ENCODE assay signal across 23 cellular contexts in genomic region chr9:108050894-108051293, GRCh38.
A peak's percentile ranks its signal among the peaks of the same experiment; 100 is the strongest.
DNase-seq lines count a peak whose midpoint lies in the region; ATAC-seq, FAIRE-seq and TF ChIP-seq lines count a peak whose summit lies in the region.
"Had no signal": no experiment of that assay in that cellular context is flagged by ENCODE, and none has a peak within 500 bp of the region (broad histone marks: within the 10 kb centered on the region; RNA-seq: fewer than 3 reads in every experiment).

No MANE protein-coding gene starts in this region.

- no peak for FAIRE-seq in A549 (lab: Jason Lieb, UNC)
- FAIRE-seq: GM12891, HTR-8/SVneo had no signal

- CTCF ChIA-PET in A549 (lab: Yijun Ruan, JAX) (interaction anchor here (0.5 to 1.0 kb wide), 3 partner anchors 42 to 796 kb away, joined by 3 to 4 read pairs (median 3); no protein-coding TSS in a partner anchor), RWPE1 (lab: Yijun Ruan, JAX) (interaction anchor here (0.6 to 0.7 kb wide), 2 partner anchors 164 to 807 kb away, joined by 3 read pairs; no protein-coding TSS in a partner anchor)

- H3K9me3 ChIP-seq in A549: no peaks in the 10 kb centered on the region
- no peaks in the 10 kb centered on the region for H3K9me3 ChIP-seq in mucosa of descending colon
- H3K9me3 ChIP-seq: Peyer's patch, SK-N-SH had no signal

- H3K9me3 Mint-ChIP-seq in endothelial cell (ENCODE audit: unreplicated experiment): no peaks in the 10 kb centered on the region

- TF ChIP-seq RAD21 in A549 (conservative IDR thresholded peaks at IDR 0.05 in 1 of 2, IDR thresholded peaks at IDR 0.05 in 1 of 2): no peak

- H3K36me3 ChIP-seq in mucosa of descending colon (ENCODE audit: low read depth): no peaks in the 10 kb centered on the region
- H3K36me3 ChIP-seq: Peyer's patch had no signal

- intact Hi-C loops in mucosa of descending colon (cut with DNase I, micrococcal nuclease): no loop called here

- peak overlapping the region; percentile 88 to 92; a peak in 5 of 6 replicates for H3K27ac ChIP-seq in A549
- peak overlapping the region; percentile 10; the same call in 1 of the 2 replicates for H3K27ac ChIP-seq in RWPE1
- H3K27ac ChIP-seq: Peyer's patch had no signal

- ATAC-seq in A549 (no peak), mucosa of descending colon (peak; percentile 63), GM21576 (IDR thresholded peaks at IDR 0.05; ENCODE audit: unreplicated experiment) (no peak), GM21717 (IDR thresholded peaks at IDR 0.05; ENCODE audit: unreplicated experiment) (no peak)
- ATAC-seq: HCT116 had no signal

- H3K4me1 ChIP-seq in A549 (peaks cover 39% of the 10 kb centered on the region), mucosa of descending colon (ENCODE audit: low read depth) (peaks cover 22% of the 10 kb centered on the region)

- TF ChIP-seq CTCF in A549 (IDR thresholded peaks at IDR 0.05) (no peak), RWPE1 (conservative IDR thresholded peaks at IDR 0.05; ENCODE audit: low read depth) (no peak), endothelial cell (IDR thresholded peaks at IDR 0.05; ENCODE audit: unreplicated experiment) (no peak), mucosa of descending colon (IDR thresholded peaks at IDR 0.05) (no peak)

- POLR2A ChIA-PET in A549 (lab: Yijun Ruan, JAX) (no interaction called here), RWPE1 (lab: Yijun Ruan, JAX; ENCODE audit: low non-redundant PET) (no interaction called here)

- H3K4me3 ChIP-seq in A549: no peak overlapping the region
- no peak overlapping the region for H3K4me3 ChIP-seq in mucosa of descending colon
- H3K4me3 ChIP-seq: Peyer's patch had no signal

- H3K36me3 Mint-ChIP-seq in endothelial cell (ENCODE audit: low read depth, unreplicated experiment): no peaks in the 10 kb centered on the region

- peak overlapping the region; percentile 33 for H3K27ac Mint-ChIP-seq in endothelial cell (ENCODE audit: unreplicated experiment)

- DNase-seq in A549 (ENCODE audit: low read depth in 1 of 2, low spot score in 1 of 2) (no peak), RWPE1 (ENCODE audit: low spot score) (no peak), endothelial cell (ENCODE audit: low spot score) (no peak), mucosa of descending colon (peak in 1 of 3 donors; percentile 37)
- DNase-seq in stimulated activated naive CD4-positive, alpha-beta T cell (lab: John Stamatoyannopoulos, UW): no peak
- DNase-seq: 8988T, Calu3, DMS79 treated with DMSO at 0.1 percent for 48 hours, GF-D8, KBM-7, NCI-H1092, NCI-H1417 treated with DMSO at 0.1 percent for 48 hours, NCI-H1694 treated with DMSO at 0.1 percent for 48 hours, NCI-H2081, NCI-H2227 treated with DMSO at 0.1 percent for 48 hours, NCI-H510A, Peyer's patch, SK-N-SH had no signal

- no peak overlapping the region for H3K4me3 Mint-ChIP-seq in endothelial cell (ENCODE audit: unreplicated experiment)

- no peak overlapping the region for H3K4me2 ChIP-seq in A549
- H3K4me2 ChIP-seq: SK-N-SH had no signal

- peaks cover 52% of the 10 kb centered on the region for H3K4me1 Mint-ChIP-seq in endothelial cell (ENCODE audit: unreplicated experiment)

- no peak for TF ChIP-seq EP300 in A549 (IDR thresholded peaks at IDR 0.05)

- WGBS in A549 (ENCODE audit: missing lambda C conversion rate): 84% methylated on average over 4 of the region's 4 CpGs

- peaks cover 2% of the 10 kb centered on the region for H3K27me3 Mint-ChIP-seq in endothelial cell (ENCODE audit: unreplicated experiment)

- TF ChIP-seq POLR2A in A549 (IDR thresholded peaks at IDR 0.05; ENCODE audit: low read length): no peak

TF ChIP-seq in A549, 52 proteins besides CTCF, POLR2A, EP300 and RAD21:
- TF ChIP-seq, protein P1, sequence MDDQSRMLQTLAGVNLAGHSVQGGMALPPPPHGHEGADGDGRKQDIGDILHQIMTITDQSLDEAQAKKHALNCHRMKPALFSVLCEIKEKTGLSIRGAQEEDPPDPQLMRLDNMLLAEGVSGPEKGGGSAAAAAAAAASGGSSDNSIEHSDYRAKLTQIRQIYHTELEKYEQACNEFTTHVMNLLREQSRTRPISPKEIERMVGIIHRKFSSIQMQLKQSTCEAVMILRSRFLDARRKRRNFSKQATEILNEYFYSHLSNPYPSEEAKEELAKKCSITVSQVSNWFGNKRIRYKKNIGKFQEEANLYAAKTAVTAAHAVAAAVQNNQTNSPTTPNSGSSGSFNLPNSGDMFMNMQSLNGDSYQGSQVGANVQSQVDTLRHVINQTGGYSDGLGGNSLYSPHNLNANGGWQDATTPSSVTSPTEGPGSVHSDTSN (IDR thresholded peaks at IDR 0.05): no peak
- TF ChIP-seq KDM1A (IDR thresholded peaks at IDR 0.05; ENCODE audit: low read depth): no peak
- no peak for TF ChIP-seq ESRRA (IDR thresholded peaks at IDR 0.05; ENCODE audit: borderline replicate concordance, low read length)
- TF ChIP-seq POLR2AphosphoS2 (conservative IDR thresholded peaks at IDR 0.05; ENCODE audit: low read length): no peak
- TF ChIP-seq MAX (IDR thresholded peaks at IDR 0.05): no peak
TF ChIP-seq in A549: peak in this region for 0.
